In genomic region chr16:65249768-65250167, GRCh38 we compare ENCODE assay signal across 16 cellular contexts.
DNase-seq lines count a peak whose midpoint lies in the region; ATAC-seq and TF ChIP-seq lines count a peak whose summit lies in the region.
"Had no signal": no experiment of that assay in that cellular context is flagged by ENCODE, and none has a peak within 500 bp of the region (broad histone marks: within the 10 kb centered on the region; RNA-seq: fewer than 3 reads in every experiment).

No MANE protein-coding gene starts in this region.

- TF ChIP-seq CTCF in fibroblast of villous mesenchyme (IDR thresholded peaks at IDR 0.05; ENCODE audit: insufficient read depth, low read depth, low read length) (no peak), stomach (IDR thresholded peaks at IDR 0.05) (no peak)

- H2AFZ ChIP-seq in mesenchymal stem cell (ENCODE audit: low read depth, low read length): no peak overlapping the region

- no peak overlapping the region for H2BK120ac ChIP-seq in mesenchymal stem cell (ENCODE audit: low read depth, low read length)

- peak overlapping the region in 1 of 2 experiments; percentile 0 for H2BK12ac ChIP-seq in mesenchymal stem cell (ENCODE audit: low read length in 2 of 2)

- no peaks in the 10 kb centered on the region for H3K27me3 ChIP-seq in mesenchymal stem cell (ENCODE audit: control insufficient read depth in 1 of 2, insufficient read depth in 1 of 2, low read length in 2 of 2)
- H3K27me3 ChIP-seq in stomach: no peaks in the 10 kb centered on the region
- H3K27me3 ChIP-seq: BLaER1 treated with 17β-estradiol and CSF1 and Interleukin-3, amounts not matched to agents 10 nM and 100 nM; foreskin keratinocyte; SJSA1 had no signal

- ATAC-seq in GM18517 (IDR thresholded peaks at IDR 0.05; ENCODE audit: unreplicated experiment): no peak
- ATAC-seq: foreskin keratinocyte had no signal

- no peak for TF ChIP-seq POLR2A in stomach (IDR thresholded peaks at IDR 0.05)

- H3K23ac ChIP-seq in mesenchymal stem cell (ENCODE audit: low read length in 2 of 2): no peak overlapping the region

- H3K4me2 ChIP-seq in mesenchymal stem cell (ENCODE audit: low read length, poor library complexity, severe bottlenecking): no peak overlapping the region
- H3K4me2 ChIP-seq: BLaER1 treated with 17β-estradiol and CSF1 and Interleukin-3, amounts not matched to agents 10 nM and 100 nM had no signal

- H3K36me3 ChIP-seq in mesenchymal stem cell (ENCODE audit: control insufficient read depth in 1 of 2, insufficient read depth in 2 of 2, low read depth in 1 of 2, low read length in 2 of 2): no peaks in the 10 kb centered on the region
- H3K36me3 ChIP-seq in stomach: no peaks in the 10 kb centered on the region
- H3K36me3 ChIP-seq: BLaER1 treated with 17β-estradiol and CSF1 and Interleukin-3, amounts not matched to agents 10 nM and 100 nM; SJSA1 had no signal

- H3K4me3 ChIP-seq in fibroblast of villous mesenchyme (ENCODE audit: low read depth, low read length) (no peak overlapping the region), mesenchymal stem cell (ENCODE audit: insufficient read depth in 1 of 2, low read depth in 1 of 2, low read length in 2 of 2) (peak overlapping the region in 1 of 2 experiments; percentile 19), stomach (no peak overlapping the region)
- H3K4me3 ChIP-seq: BLaER1 treated with 17β-estradiol and CSF1 and Interleukin-3, amounts not matched to agents 10 nM and 100 nM; SJSA1 had no signal

- H3K36me3 Mint-ChIP-seq in activated CD4-positive, alpha-beta T cell treated with anti-CD3 and anti-CD28 coated beads, Interleukin-2, amount 10 ng/mL, durations not matched to agents 24 days and 14 days (ENCODE audit: low read depth): no peaks in the 10 kb centered on the region

- no peak overlapping the region for H2BK15ac ChIP-seq in mesenchymal stem cell (ENCODE audit: low read depth, poor library complexity, severe bottlenecking)

- H3K4me1 Mint-ChIP-seq in activated CD4-positive, alpha-beta T cell treated with anti-CD3 and anti-CD28 coated beads, Interleukin-2, amount 10 ng/mL, durations not matched to agents 24 days and 14 days: no peaks in the 10 kb centered on the region
- H3K4me1 Mint-ChIP-seq: activated B cell treated with CpG ODN at 0.5 μM for 24 hours had no signal

- DNase-seq in OCI-M1 (lab: John Stamatoyannopoulos, UW): peak; percentile 11
- peak; percentile 75 for DNase-seq in fibroblast of villous mesenchyme (ENCODE audit: low read depth)
- peak; percentile 60 for DNase-seq in mesenchymal stem cell
- DNase-seq in stomach: peak; percentile 39
- DNase-seq in activated CD4-positive, alpha-beta T cell treated with anti-CD3 and anti-CD28 coated beads, Interleukin-2, amount 10 ng/mL, durations not matched to agents 24 days and 14 days: no peak
- no peak for DNase-seq in GM19238 (ENCODE audit: insufficient read length, low spot score)
- DNase-seq in NOMO-1 (lab: John Stamatoyannopoulos, UW; ENCODE audit: unreplicated experiment in 2 of 2): no peak
- DNase-seq: activated B cell treated with CpG ODN at 0.5 μM for 24 hours; central memory CD4-positive, alpha-beta T cell; foreskin keratinocyte; GF-D8; NCI-H1092; NCI-H524 treated with DMSO at 0.1 percent for 48 hours had no signal

- H3K79me1 ChIP-seq in mesenchymal stem cell (replicated peaks; ENCODE audit: low read length, poor library complexity, severe bottlenecking): no peaks in the 10 kb centered on the region

- no peak overlapping the region for H3K4me3 Mint-ChIP-seq in activated CD4-positive, alpha-beta T cell treated with anti-CD3 and anti-CD28 coated beads, Interleukin-2, amount 10 ng/mL, durations not matched to agents 24 days and 14 days
- H3K4me3 Mint-ChIP-seq: activated B cell treated with CpG ODN at 0.5 μM for 24 hours had no signal

- H3K4ac ChIP-seq in mesenchymal stem cell (ENCODE audit: low read depth in 1 of 2, low read length in 2 of 2): no peak overlapping the region

- no peak overlapping the region for H4K8ac ChIP-seq in mesenchymal stem cell (ENCODE audit: low read length)

- peak overlapping the region in 1 of 2 experiments; percentile 8 for H3K18ac ChIP-seq in mesenchymal stem cell (ENCODE audit: low read depth in 1 of 2, low read length in 2 of 2)

- no peak overlapping the region for H3K27ac ChIP-seq in mesenchymal stem cell (ENCODE audit: low read length, poor library complexity, severe bottlenecking)
- H3K27ac ChIP-seq in stomach: peak overlapping the region in 4 of 5 donors; percentile 18 to 36 (median 24)
- H3K27ac ChIP-seq: BLaER1 treated with 17β-estradiol and CSF1 and Interleukin-3, amounts not matched to agents 10 nM and 100 nM; foreskin keratinocyte; SJSA1 had no signal

- H3K4me1 ChIP-seq in mesenchymal stem cell (ENCODE audit: control insufficient read depth, insufficient read depth, low read depth, low read length): no peaks in the 10 kb centered on the region
- H3K4me1 ChIP-seq in stomach: peaks cover 0 to 8% (median 5%) of the 10 kb centered on the region in 4 donors
- H3K4me1 ChIP-seq: BLaER1 treated with 17β-estradiol and CSF1 and Interleukin-3, amounts not matched to agents 10 nM and 100 nM; foreskin keratinocyte; SJSA1 had no signal

- H3K27ac Mint-ChIP-seq in activated CD4-positive, alpha-beta T cell treated with anti-CD3 and anti-CD28 coated beads, Interleukin-2, amount 10 ng/mL, durations not matched to agents 24 days and 14 days: no peak overlapping the region
- H3K27ac Mint-ChIP-seq: activated B cell treated with CpG ODN at 0.5 μM for 24 hours had no signal

- H3K27me3 Mint-ChIP-seq in activated CD4-positive, alpha-beta T cell treated with anti-CD3 and anti-CD28 coated beads, Interleukin-2, amount 10 ng/mL, durations not matched to agents 24 days and 14 days: no peaks in the 10 kb centered on the region
- H3K27me3 Mint-ChIP-seq: activated B cell treated with CpG ODN at 0.5 μM for 24 hours had no signal

- peak overlapping the region; percentile 68 for H3K9ac ChIP-seq in mesenchymal stem cell (ENCODE audit: low read length)
- H3K9ac ChIP-seq: BLaER1 treated with 17β-estradiol and CSF1 and Interleukin-3, amounts not matched to agents 10 nM and 100 nM had no signal

- H3K9me3 Mint-ChIP-seq in activated CD4-positive, alpha-beta T cell treated with anti-CD3 and anti-CD28 coated beads, Interleukin-2, amount 10 ng/mL, durations not matched to agents 24 days and 14 days: peaks cover 5% of the 10 kb centered on the region

- WGBS in mesenchymal stem cell: 41% methylated on average over 7 of the region's 8 CpGs
- WGBS in stomach, 5 donors: 20 to 43% (median 35%) methylated on average over 8 of the region's 8 CpGs

- intact Hi-C loops in stomach (cut with DNase I; ENCODE audit: low total_unique reads): no loop called here
- intact Hi-C loops in activated CD4-positive, alpha-beta T cell treated with anti-CD3 and anti-CD28 coated beads, Interleukin-2, amount 10 ng/mL, durations not matched to agents 24 days and 14 days (cut with micrococcal nuclease): no loop called here

- no peak overlapping the region for H2BK5ac ChIP-seq in mesenchymal stem cell (ENCODE audit: low read depth, low read length, poor library complexity, severe bottlenecking)

- no peak overlapping the region for H4K91ac ChIP-seq in mesenchymal stem cell (ENCODE audit: low read length)

- no peak overlapping the region for H2AK5ac ChIP-seq in mesenchymal stem cell (ENCODE audit: low read length, severe bottlenecking)

- peak overlapping the region in 1 of 2 experiments; percentile 36 for H3K14ac ChIP-seq in mesenchymal stem cell (ENCODE audit: low read length in 2 of 2)

- H3K9me3 ChIP-seq in mesenchymal stem cell (ENCODE audit: control insufficient read depth, low read length) (no peaks in the 10 kb centered on the region), stomach (no peaks in the 10 kb centered on the region)
- H3K9me3 ChIP-seq: BLaER1 treated with 17β-estradiol and CSF1 and Interleukin-3, amounts not matched to agents 10 nM and 100 nM; SJSA1 had no signal

- TF ChIP-seq EP300 in stomach (IDR thresholded peaks at IDR 0.05): no peak

Comparison
In these comparisons a context has a peak if more than half of its experiments do, and no peak if none do; other contexts are left out.
1. DNase-seq: peak in OCI-M1 (single experiment), fibroblast of villous mesenchyme (single experiment), mesenchymal stem cell (single experiment) and stomach (single experiment); none in activated CD4-positive, alpha-beta T cell treated with anti-CD3 and anti-CD28 coated beads, Interleukin-2, amount 10 ng/mL, durations not matched to agents 24 days and 14 days (single experiment), GM19238 (single experiment) and NOMO-1 (0 of 2).